In genomic region chr2:85503168-85503610, GRCh38 we compare ENCODE assay signal across 13 cellular contexts. TPM values are rescaled to one million over a fixed set of nuclear protein-coding genes. Genes with fewer than 3 reads are reported as not detected.
A peak's percentile ranks its signal among the peaks of the same experiment; 100 is the strongest.
DNase-seq lines count a peak whose midpoint lies in the region; ATAC-seq and TF ChIP-seq lines count a peak whose summit lies in the region.
"Had no signal": no experiment of that assay in that cellular context is flagged by ENCODE, and none has a peak within 500 bp of the region (broad histone marks: within the 10 kb centered on the region; RNA-seq: fewer than 3 reads in every experiment).

No MANE protein-coding gene starts in this region.

- H4K20me1 ChIP-seq in DND-41 (ENCODE audit: insufficient read depth, low read length) (no peaks in the 10 kb centered on the region), PC-3 (ENCODE audit: low read length) (no peaks in the 10 kb centered on the region), osteoblast (ENCODE audit: insufficient read depth, low read length) (no peaks in the 10 kb centered on the region)

- H3K9me3 ChIP-seq in DND-41 (ENCODE audit: insufficient read depth, low read length, severe bottlenecking) (no peaks in the 10 kb centered on the region), PC-3 (ENCODE audit: low read length) (no peaks in the 10 kb centered on the region), esophagus (ENCODE audit: control insufficient read depth in 2 of 2, insufficient read depth in 1 of 2, low read depth in 1 of 2, low read length in 1 of 2) (no peaks in the 10 kb centered on the region), osteoblast (ENCODE audit: low read depth, low read length) (no peaks in the 10 kb centered on the region)
- H3K9me3 ChIP-seq: thoracic aorta had no signal

- 63 to 76% methylated on average over 10 of the region's 10 CpGs for WGBS in esophagus, 2 donors

- H3K4me1 ChIP-seq in DND-41 (ENCODE audit: insufficient read depth, low read length) (no peaks in the 10 kb centered on the region), PC-3 (ENCODE audit: insufficient read depth, low read length) (peaks cover 56% of the 10 kb centered on the region), esophagus (ENCODE audit: control insufficient read depth in 2 of 2, insufficient read depth in 2 of 2, low read length in 1 of 2) (peaks cover 8 to 22% of the 10 kb centered on the region in 2 donors), osteoblast (ENCODE audit: insufficient read depth, low read length) (peaks cover 49% of the 10 kb centered on the region)

- POLR2A ChIA-PET in PC-3 (lab: Charles Lee; ENCODE audit: unreplicated experiment), result no interaction called here

- H3K36me3 ChIP-seq in DND-41 (ENCODE audit: insufficient read depth, low read length) (no peaks in the 10 kb centered on the region), PC-3 (ENCODE audit: low read depth, low read length) (no peaks in the 10 kb centered on the region), esophagus (ENCODE audit: control insufficient read depth in 2 of 2, insufficient read depth in 2 of 2, low read length in 1 of 2) (no peaks in the 10 kb centered on the region), osteoblast (ENCODE audit: insufficient read depth, low read length) (no peaks in the 10 kb centered on the region)
- H3K36me3 ChIP-seq: thoracic aorta had no signal

- TF ChIP-seq CTCF in DND-41 (IDR thresholded peaks at IDR 0.05; ENCODE audit: borderline replicate concordance, extremely low read depth, low read length, poor library complexity, severe bottlenecking), result no peak
- TF ChIP-seq CTCF in PC-3 (conservative IDR thresholded peaks at IDR 0.05; ENCODE audit: low read depth, low read length), result 0 out of 2 replicates have a peak, but pooled peaks have one; percentile 18
- no peak for TF ChIP-seq CTCF in osteoblast (IDR thresholded peaks at IDR 0.05; ENCODE audit: extremely low read depth, low read depth, low read length)

- no TSS peak for BruUV-seq in PC-3 (replicated peaks; lab: Mats Ljungman, UMichigan)

- H3K9me2 ChIP-seq in PC-3 (replicated peaks; ENCODE audit: low read length), result no peaks in the 10 kb centered on the region

- H3K79me2 ChIP-seq in DND-41 (ENCODE audit: insufficient read depth, low read length) (no peaks in the 10 kb centered on the region), PC-3 (ENCODE audit: low read length) (peaks cover 7% of the 10 kb centered on the region), osteoblast (ENCODE audit: insufficient read depth, low read length) (no peaks in the 10 kb centered on the region)

- ATAC-seq in DND-41 (ENCODE audit: insufficient read depth, low read depth) (peak; percentile 19; the same call in 1 of the 3 replicates), PC-3 (peak; percentile 1; the same call in 1 of the 2 replicates), HG03520 (IDR thresholded peaks at IDR 0.05; ENCODE audit: unreplicated experiment) (no peak), HG02938 (IDR thresholded peaks at IDR 0.05; ENCODE audit: unreplicated experiment) (no peak)

- H3K27me3 ChIP-seq in DND-41 (ENCODE audit: insufficient read depth, low read length, poor library complexity) (no peaks in the 10 kb centered on the region), PC-3 (ENCODE audit: low read length) (no peaks in the 10 kb centered on the region), esophagus (ENCODE audit: control insufficient read depth in 1 of 2, insufficient read depth in 2 of 2, low read length in 2 of 2) (no peaks in the 10 kb centered on the region), osteoblast (ENCODE audit: insufficient read depth, low read length) (no peaks in the 10 kb centered on the region)

- H2AFZ ChIP-seq in DND-41 (ENCODE audit: low read depth, low read length) (no peak overlapping the region), PC-3 (ENCODE audit: low read length) (no peak overlapping the region), osteoblast (ENCODE audit: low read length) (no peak overlapping the region)

- DNase-seq in DND-41 (no peak), PC-3 (peak; percentile 65), osteoblast (ENCODE audit: insufficient read length, low spot score, missing footprints) (no peak), activated gamma-delta T cell treated with Interleukin-2 at 50 U/mL for 16 hours (no peak)
- DNase-seq in activated CD4-positive, alpha-beta T cell treated with anti-CD3 and anti-CD28 coated beads, Interleukin-2, amount 50 U/mL, for 4 hours, result no peak
- DNase-seq: activated CD4-positive, alpha-beta memory T cell treated with anti-CD3 and anti-CD28 coated beads for 36 hours; H9; NCI-H2081; stimulated activated CD4-positive, alpha-beta T cell treated with anti-CD3 and anti-CD28 coated beads, Interleukin-1b, Interleukin-23, amount 100 ng/mL, for 48 hours had no signal

- H3F3A ChIP-seq in PC-3 (ENCODE audit: low read length, unreplicated experiment), result peaks cover 8% of the 10 kb centered on the region

- H3K4me2 ChIP-seq in DND-41 (ENCODE audit: insufficient read depth, low read length), result no peak overlapping the region
- H3K4me2 ChIP-seq in PC-3 (ENCODE audit: low read length), result peak overlapping the region; percentile 6
- no peak overlapping the region for H3K4me2 ChIP-seq in osteoblast (ENCODE audit: insufficient read depth, low read length)

- H3K4me3 ChIP-seq in DND-41 (ENCODE audit: low read depth in 1 of 2, low read length in 2 of 2) (no peak overlapping the region), PC-3 (ENCODE audit: low read length) (no peak overlapping the region), esophagus (ENCODE audit: low read depth in 1 of 2, low read length in 2 of 2) (no peak overlapping the region), osteoblast (ENCODE audit: insufficient read depth, low read length) (no peak overlapping the region)
- H3K4me3 ChIP-seq: thoracic aorta had no signal

- intact Hi-C loops in PC-3 (cut with micrococcal nuclease), result no loop called here

- H3K9ac ChIP-seq in DND-41 (ENCODE audit: low read depth, low read length), result no peak overlapping the region
- peak overlapping the region; percentile 50 for H3K9ac ChIP-seq in PC-3 (ENCODE audit: low read length)

- H3K27ac ChIP-seq in DND-41 (ENCODE audit: low read length) (no peak overlapping the region), PC-3 (ENCODE audit: low read length) (peak overlapping the region; percentile 89), esophagus (ENCODE audit: low read depth in 2 of 2, low read length in 1 of 2) (peak overlapping the region; percentile 46 to 79), osteoblast (ENCODE audit: low read depth, low read length) (peak overlapping the region; percentile 79)
- H3K27ac ChIP-seq: thoracic aorta had no signal

- CTCF ChIA-PET in PC-3 (lab: Charles Lee), result no interaction called here

RNA-seq across cellular contexts. Expression of gene MAT2A, which starts 35.8 kb away (rescaled TPM):
- total RNA-seq in PC-3 (2014; rRNA removed), result 304 and 309 TPM in 2 replicates
- polyA plus RNA-seq in esophagus, result 100 to 1,000 TPM in 1 of 2 donors, 10 to 100 TPM in 1; 53.9 to 113 TPM
- total RNA-seq in osteoblast, result 124 and 142 TPM in 2 replicates

RNA-seq across cellular contexts. Expression of gene GGCX, which starts 58.1 kb away (rescaled TPM):
- total RNA-seq in PC-3 (2014; rRNA removed) (34.8 and 46.7 TPM in 2 replicates), osteoblast (40.9 and 52.5 TPM in 2 replicates)
- polyA plus RNA-seq in esophagus, result 10 to 100 TPM; 10.2 to 18.1 TPM

Comparison
In these comparisons a context has a peak if more than half of its experiments do, and no peak if none do; other contexts are left out.
1. ATAC-seq: peak in DND-41 (single experiment) and PC-3 (single experiment); none in HG03520 (single experiment) and HG02938 (single experiment).